In the genomic region with DNA sequence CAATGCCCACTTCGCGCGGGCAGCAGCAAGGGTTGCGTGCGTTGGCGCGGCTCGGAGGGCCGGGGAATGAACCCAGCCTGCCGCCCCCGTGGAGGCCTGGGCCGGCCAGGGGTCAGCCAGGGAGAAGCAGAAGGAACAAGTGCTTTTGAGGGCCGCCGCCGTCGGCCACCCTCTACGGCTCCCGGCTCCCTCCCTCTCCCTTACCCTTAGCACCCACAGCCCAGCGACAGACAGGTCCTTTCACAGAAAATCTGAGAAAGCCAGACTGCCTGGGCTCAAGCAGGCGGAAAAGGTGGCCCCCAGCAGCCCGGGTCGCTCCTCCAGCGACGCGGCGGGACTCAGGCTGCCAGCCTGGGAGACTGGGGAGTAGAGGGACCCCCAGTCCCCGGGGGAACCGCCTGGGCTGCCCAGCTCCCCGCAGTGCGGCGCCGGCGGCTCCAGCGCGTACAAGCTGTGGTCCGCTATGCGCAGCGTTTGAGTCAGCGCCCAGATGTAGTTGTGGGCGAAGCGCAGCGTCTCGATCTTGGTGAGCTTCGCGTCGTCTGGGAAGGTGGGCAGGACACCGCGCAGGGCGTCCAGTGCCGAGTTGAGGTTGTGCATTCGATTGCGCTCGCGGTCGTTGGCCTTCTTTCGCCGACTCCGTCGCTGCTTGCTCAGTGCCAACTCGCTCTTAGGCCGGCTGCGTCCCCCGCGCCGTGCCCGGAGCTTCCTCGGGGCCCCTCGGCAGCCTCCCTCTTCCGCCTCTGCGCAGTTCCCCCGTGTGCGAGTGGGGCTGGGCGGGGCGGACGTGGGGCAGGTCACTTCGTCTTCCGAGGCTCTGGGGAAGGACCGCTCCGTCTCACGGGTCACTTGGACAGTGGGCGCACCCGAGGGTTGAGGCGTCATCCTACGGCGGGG, we compare ENCODE assay signal across 10 cellular contexts. TPM values are rescaled to one million over a fixed set of nuclear protein-coding genes. Genes with fewer than 3 reads are reported as not detected.
DNase-seq lines count a peak whose midpoint lies in the region; ATAC-seq and TF ChIP-seq lines count a peak whose summit lies in the region.
"Had no signal": no experiment of that assay in that cellular context is flagged by ENCODE, and none has a peak within 500 bp of the region (broad histone marks: within the 10 kb centered on the region; RNA-seq: fewer than 3 reads in every experiment).

No MANE protein-coding gene starts in this region.

- no peak overlapping the region for H3K27ac ChIP-seq in suprapubic skin
- no peak overlapping the region for H3K27ac ChIP-seq in A673 (ENCODE audit: low read depth, low read length, poor library complexity, severe bottlenecking)

- no peak for TF ChIP-seq CTCF in suprapubic skin (IDR thresholded peaks at IDR 0.05)
- no peak for TF ChIP-seq CTCF in A673 (conservative IDR thresholded peaks at IDR 0.05; ENCODE audit: low read depth, low read length)

- WGBS in suprapubic skin: 2% methylated on average over 26 of the region's 85 CpGs

- H3K9me3 Mint-ChIP-seq in activated CD4-positive, alpha-beta T cell treated with anti-CD3 and anti-CD28 coated beads for 36 hours (ENCODE audit: low read depth): no peaks in the 10 kb centered on the region
- no peaks in the 10 kb centered on the region for H3K9me3 Mint-ChIP-seq in activated naive CD4-positive, alpha-beta T cell treated with anti-CD3 and anti-CD28 coated beads for 36 hours

- DNase-seq in activated CD4-positive, alpha-beta T cell treated with anti-CD3 and anti-CD28 coated beads for 36 hours: peak; percentile 63
- no peak for DNase-seq in activated CD4-positive, alpha-beta T cell treated with anti-CD3 and anti-CD28 coated beads for 1 hour
- no peak for DNase-seq in activated naive CD4-positive, alpha-beta T cell treated with anti-CD3 and anti-CD28 coated beads for 36 hours
- no peak for DNase-seq in left lobe of liver (ENCODE audit: low spot score)
- DNase-seq in suprapubic skin (ENCODE audit: low spot score in 2 of 2): no peak
- no peak for DNase-seq in posterior cingulate gyrus
- DNase-seq in A673 (ENCODE audit: low spot score): no peak
- DNase-seq in NCI-H1092 treated with DMSO at 0.1 percent for 48 hours (lab: John Stamatoyannopoulos, UW): no peak

- peak overlapping the region; percentile 59 for H3K4me3 Mint-ChIP-seq in activated CD4-positive, alpha-beta T cell treated with anti-CD3 and anti-CD28 coated beads for 36 hours
- peak overlapping the region; percentile 65 for H3K4me3 Mint-ChIP-seq in activated naive CD4-positive, alpha-beta T cell treated with anti-CD3 and anti-CD28 coated beads for 36 hours

- ATAC-seq in activated CD4-positive, alpha-beta T cell treated with anti-CD3 and anti-CD28 coated beads for 36 hours: peak; percentile 73
- ATAC-seq in left lobe of liver: peak; percentile 15
- ATAC-seq: HCT116 had no signal

- H3K36me3 Mint-ChIP-seq in activated CD4-positive, alpha-beta T cell treated with anti-CD3 and anti-CD28 coated beads for 36 hours (ENCODE audit: low read depth): no peaks in the 10 kb centered on the region
- no peaks in the 10 kb centered on the region for H3K36me3 Mint-ChIP-seq in activated naive CD4-positive, alpha-beta T cell treated with anti-CD3 and anti-CD28 coated beads for 36 hours (ENCODE audit: low read depth)

- CTCF ChIA-PET in activated CD4-positive, alpha-beta T cell treated with anti-CD3 and anti-CD28 coated beads for 36 hours (lab: Charles Lee): interaction anchor here (0.6 kb wide), 1 partner anchor 50 kb away, joined by 3 read pairs; no protein-coding TSS in a partner anchor
- CTCF ChIA-PET in activated naive CD4-positive, alpha-beta T cell treated with anti-CD3 and anti-CD28 coated beads for 36 hours (lab: Charles Lee): interaction anchor here (0.6 to 1.5 kb wide), 2 partner anchors 18 to 57 kb away, joined by 3 read pairs; no protein-coding TSS in a partner anchor
- CTCF ChIA-PET in A673 (lab: Charles Lee): no interaction called here

- H3K27me3 ChIP-seq in suprapubic skin (peaks cover 100% of the 10 kb centered on the region), A673 (replicated peaks; ENCODE audit: insufficient read depth, low read depth, low read length, poor library complexity) (peaks cover 100% of the 10 kb centered on the region)

- peaks cover 21% of the 10 kb centered on the region for H3K4me1 Mint-ChIP-seq in activated CD4-positive, alpha-beta T cell treated with anti-CD3 and anti-CD28 coated beads for 36 hours
- H3K4me1 Mint-ChIP-seq in activated naive CD4-positive, alpha-beta T cell treated with anti-CD3 and anti-CD28 coated beads for 36 hours (ENCODE audit: low read depth): peaks cover 29% of the 10 kb centered on the region

- H3K4me1 ChIP-seq in suprapubic skin: peaks cover 35% of the 10 kb centered on the region
- no peaks in the 10 kb centered on the region for H3K4me1 ChIP-seq in A673 (ENCODE audit: insufficient read depth, low read length, poor library complexity, severe bottlenecking)

- TF ChIP-seq POLR2A in suprapubic skin (IDR thresholded peaks at IDR 0.05): no peak

- H3K36me3 ChIP-seq in suprapubic skin: no peaks in the 10 kb centered on the region
- H3K36me3 ChIP-seq in A673 (ENCODE audit: insufficient read depth, low read length, poor library complexity, severe bottlenecking): no peaks in the 10 kb centered on the region

- H3K9me3 ChIP-seq in suprapubic skin (no peaks in the 10 kb centered on the region), A673 (ENCODE audit: low read depth, low read length, poor library complexity, severe bottlenecking) (no peaks in the 10 kb centered on the region)

- H3K27ac Mint-ChIP-seq in activated CD4-positive, alpha-beta T cell treated with anti-CD3 and anti-CD28 coated beads for 36 hours: no peak overlapping the region
- no peak overlapping the region for H3K27ac Mint-ChIP-seq in activated naive CD4-positive, alpha-beta T cell treated with anti-CD3 and anti-CD28 coated beads for 36 hours

- POLR2A ChIA-PET in activated CD4-positive, alpha-beta T cell treated with anti-CD3 and anti-CD28 coated beads for 36 hours (lab: Charles Lee): interaction anchor here (0.7 kb wide), 1 partner anchor 558 kb away, joined by 3 read pairs; no protein-coding TSS in a partner anchor
- POLR2A ChIA-PET in A673 (lab: Charles Lee; ENCODE audit: low non-redundant PET): no interaction called here

- peaks cover 75% of the 10 kb centered on the region for H3K27me3 Mint-ChIP-seq in activated CD4-positive, alpha-beta T cell treated with anti-CD3 and anti-CD28 coated beads for 36 hours
- peaks cover 81% of the 10 kb centered on the region for H3K27me3 Mint-ChIP-seq in activated naive CD4-positive, alpha-beta T cell treated with anti-CD3 and anti-CD28 coated beads for 36 hours (ENCODE audit: low read depth)

- H3K4me3 ChIP-seq in suprapubic skin (peak overlapping the region; percentile 42), A673 (ENCODE audit: low read depth, low read length, poor library complexity, severe bottlenecking) (no peak overlapping the region)

- TF ChIP-seq EP300 in suprapubic skin (IDR thresholded peaks at IDR 0.05): no peak

- intact Hi-C loops in activated CD4-positive, alpha-beta T cell treated with anti-CD3 and anti-CD28 coated beads for 36 hours (cut with DNase I, micrococcal nuclease): no loop called here
- intact Hi-C loops in activated naive CD4-positive, alpha-beta T cell treated with anti-CD3 and anti-CD28 coated beads for 36 hours (cut with micrococcal nuclease): loop anchor here (10.0 kb wide), 1 partner anchor 1642 kb away; the partner anchor contains the start of gene UNC5B
- intact Hi-C loops in posterior cingulate gyrus (cut with DNase I): no loop called here
- intact Hi-C loops in A673 (cut with micrococcal nuclease; ENCODE audit: unreplicated experiment): no loop called here

- BruUV-seq in A673 (replicated peaks; lab: Mats Ljungman, UMichigan): no TSS peak

RNA-seq across cellular contexts. Expression of gene NEUROG3, which starts 0.8 kb away (rescaled TPM):
- under 1 TPM; 0.18 to 0.21 TPM for total RNA-seq in activated CD4-positive, alpha-beta T cell treated with anti-CD3 and anti-CD28 coated beads for 36 hours
- total RNA-seq in activated naive CD4-positive, alpha-beta T cell treated with anti-CD3 and anti-CD28 coated beads for 36 hours: not detected
- total RNA-seq in left lobe of liver (not detected), suprapubic skin (not detected), A673 (2021) (not detected in 2 replicates)
- total RNA-seq: NCI-H460 had no signal

RNA-seq across cellular contexts. Expression of gene FAM241B, which starts 57.6 kb away (rescaled TPM):
- total RNA-seq in activated CD4-positive, alpha-beta T cell treated with anti-CD3 and anti-CD28 coated beads for 36 hours: 1 to 10 TPM; 6.3 to 9.6 TPM
- total RNA-seq in activated naive CD4-positive, alpha-beta T cell treated with anti-CD3 and anti-CD28 coated beads for 36 hours: 10 to 100 TPM; 11.1 to 12.3 TPM
- total RNA-seq in left lobe of liver: 1.2 TPM
- total RNA-seq in suprapubic skin: 1 to 10 TPM in 3 of 4 donors, under 1 TPM in 1; 0.49 to 4.3 (median 2.5) TPM
- total RNA-seq in A673 (2021): 4.2 and 5.2 TPM in 2 replicates
